13 cellular contexts compared by ENCODE assay signal in the genomic region with DNA sequence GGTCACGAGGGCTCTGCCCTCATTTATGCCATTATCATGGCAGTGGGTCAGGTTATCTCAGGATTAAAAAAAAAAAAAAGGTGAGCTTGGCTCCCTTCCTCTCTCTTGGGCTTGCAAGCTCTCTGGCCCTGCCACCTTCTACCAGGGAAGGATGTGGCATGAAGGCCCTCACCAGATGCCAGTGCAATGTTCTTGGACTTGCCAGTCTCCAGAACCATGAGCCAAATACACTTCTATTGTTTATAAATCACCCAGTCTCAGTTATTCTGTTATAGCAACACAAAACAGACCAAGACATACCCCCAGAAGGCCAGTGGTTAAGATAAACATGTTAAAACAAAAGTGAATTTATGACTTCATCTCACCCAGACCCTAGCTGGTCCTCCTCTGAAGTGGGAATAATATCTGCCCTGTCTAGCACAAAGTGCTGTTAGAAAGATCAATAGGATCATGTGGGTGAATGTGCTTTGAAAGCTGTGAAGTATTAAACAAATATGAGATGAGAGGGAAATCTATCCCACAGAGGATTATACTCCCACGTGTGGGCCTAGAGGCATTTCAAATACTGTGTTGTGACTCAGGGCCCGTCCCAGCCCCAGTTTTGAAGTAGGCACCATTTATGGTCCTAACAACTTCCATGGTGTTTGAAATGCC.
DNase-seq lines count a peak whose midpoint lies in the region; ATAC-seq and TF ChIP-seq lines count a peak whose summit lies in the region.
"Had no signal": no experiment of that assay in that cellular context is flagged by ENCODE, and none has a peak within 500 bp of the region (broad histone marks: within the 10 kb centered on the region; RNA-seq: fewer than 3 reads in every experiment).

No MANE protein-coding gene starts in this region.

- peak overlapping the region; percentile 54 for H3K27ac ChIP-seq in skeletal muscle tissue (ENCODE audit: low read depth, low read length)

- CTCF ChIA-PET in activated CD4-positive, alpha-beta T cell treated with anti-CD3 and anti-CD28 coated beads, Interleukin-2, amount 10 ng/mL, durations not matched to agents 7 days and 5 days (lab: Charles Lee), result interaction anchor here (1.0 to 6.5 kb wide), 7 partner anchors 8 to 375 kb away, joined by 3 to 91 read pairs (median 9); partner anchors contain the start of genes RAD52 and WNK1

- H3K27me3 Mint-ChIP-seq in activated CD4-positive, alpha-beta T cell treated with anti-CD3 and anti-CD28 coated beads, Interleukin-2, amount 10 ng/mL, durations not matched to agents 7 days and 5 days, result no peaks in the 10 kb centered on the region
- H3K27me3 Mint-ChIP-seq: central memory CD8-positive, alpha-beta T cell; natural killer cell treated with Interleukin-12 subunit alpha and Interleukin-12 subunit beta and Interleukin-15 and Interleukin-18, amount 100 ng/mL, for 72 hours had no signal

- H3K9ac ChIP-seq in skeletal muscle tissue (ENCODE audit: low read depth in 1 of 3, low read length in 3 of 3), result no peak overlapping the region

- H3K4me3 ChIP-seq in fibroblast of pulmonary artery (replicated peaks; ENCODE audit: low read depth, low read length), result no peak overlapping the region
- no peak overlapping the region for H3K4me3 ChIP-seq in skeletal muscle tissue (ENCODE audit: low read length in 3 of 3)

- POLR2A ChIA-PET in activated CD4-positive, alpha-beta T cell treated with anti-CD3 and anti-CD28 coated beads, Interleukin-2, amount 10 ng/mL, durations not matched to agents 7 days and 5 days (lab: Charles Lee), result interaction anchor here (0.9 kb wide), 1 partner anchor 176 kb away, joined by 3 read pairs; no protein-coding TSS in a partner anchor

- no peak for DNase-seq in activated CD4-positive, alpha-beta T cell treated with anti-CD3 and anti-CD28 coated beads, Interleukin-2, amount 10 ng/mL, durations not matched to agents 7 days and 5 days
- DNase-seq in activated CD4-positive, alpha-beta T cell treated with anti-CD3 and anti-CD28 coated beads, Interleukin-2, amount 50 U/mL, for 1 hour, result no peak
- DNase-seq in SK-MEL-5 (ENCODE audit: low read depth, low spot score) (peak; percentile 76), fibroblast of pulmonary artery (ENCODE audit: low read depth) (peak; percentile 11), NCI-H446 treated with DMSO at 0.1 percent for 48 hours (lab: John Stamatoyannopoulos, UW) (no peak)
- DNase-seq: NCI-H2081, SHP77 had no signal

- in situ Hi-C loops in SK-MEL-5 (cut with HindIII; ENCODE audit: low pct_unique_long_range_greater_than_20kb, low sequenced_read_pairs), result no loop called here

- no peak for ATAC-seq in HG02973 (IDR thresholded peaks at IDR 0.05; ENCODE audit: unreplicated experiment)
- ATAC-seq in HG03175 (IDR thresholded peaks at IDR 0.05; ENCODE audit: unreplicated experiment), result no peak
- ATAC-seq: natural killer cell treated with Interleukin-12 subunit alpha and Interleukin-12 subunit beta and Interleukin-15 and Interleukin-18, amount 100 ng/mL, for 72 hours had no signal

- peaks cover 13% of the 10 kb centered on the region for H3K36me3 Mint-ChIP-seq in activated CD4-positive, alpha-beta T cell treated with anti-CD3 and anti-CD28 coated beads, Interleukin-2, amount 10 ng/mL, durations not matched to agents 7 days and 5 days (ENCODE audit: low read depth)
- H3K36me3 Mint-ChIP-seq: natural killer cell treated with Interleukin-12 subunit alpha and Interleukin-12 subunit beta and Interleukin-15 and Interleukin-18, amount 100 ng/mL, for 72 hours had no signal

- no peak for TF ChIP-seq CTCF in fibroblast of pulmonary artery (IDR thresholded peaks at IDR 0.05; ENCODE audit: low read length, missing control alignments)

- H3K9me3 ChIP-seq in skeletal muscle tissue (ENCODE audit: control insufficient read depth in 3 of 3, low read length in 3 of 3), result no peaks in the 10 kb centered on the region

- H3K4me1 ChIP-seq in skeletal muscle tissue (ENCODE audit: control insufficient read depth in 3 of 3, insufficient read depth in 3 of 3, low read length in 3 of 3), result peaks cover 50 to 58% (median 57%) of the 10 kb centered on the region in 3 donors

- peak overlapping the region; percentile 80 for H3K27ac Mint-ChIP-seq in activated CD4-positive, alpha-beta T cell treated with anti-CD3 and anti-CD28 coated beads, Interleukin-2, amount 10 ng/mL, durations not matched to agents 7 days and 5 days

- peaks cover 4% of the 10 kb centered on the region for H3K9me3 Mint-ChIP-seq in activated CD4-positive, alpha-beta T cell treated with anti-CD3 and anti-CD28 coated beads, Interleukin-2, amount 10 ng/mL, durations not matched to agents 7 days and 5 days
- H3K9me3 Mint-ChIP-seq: central memory CD8-positive, alpha-beta T cell; natural killer cell treated with Interleukin-12 subunit alpha and Interleukin-12 subunit beta and Interleukin-15 and Interleukin-18, amount 100 ng/mL, for 72 hours had no signal

- no peaks in the 10 kb centered on the region for H3K36me3 ChIP-seq in skeletal muscle tissue (ENCODE audit: control insufficient read depth in 3 of 3, insufficient read depth in 3 of 3, low read length in 3 of 3)

- H3K4me1 Mint-ChIP-seq in activated CD4-positive, alpha-beta T cell treated with anti-CD3 and anti-CD28 coated beads, Interleukin-2, amount 10 ng/mL, durations not matched to agents 7 days and 5 days, result peaks cover 53% of the 10 kb centered on the region

- H3K4me3 Mint-ChIP-seq in activated CD4-positive, alpha-beta T cell treated with anti-CD3 and anti-CD28 coated beads, Interleukin-2, amount 10 ng/mL, durations not matched to agents 7 days and 5 days, result no peak overlapping the region
- H3K4me3 Mint-ChIP-seq: central memory CD8-positive, alpha-beta T cell; natural killer cell treated with Interleukin-12 subunit alpha and Interleukin-12 subunit beta and Interleukin-15 and Interleukin-18, amount 100 ng/mL, for 72 hours; type B pancreatic cell had no signal

- no peaks in the 10 kb centered on the region for H3K27me3 ChIP-seq in skeletal muscle tissue (ENCODE audit: control insufficient read depth in 3 of 3, insufficient read depth in 3 of 3, low read length in 3 of 3)

Comparison
In these comparisons a context has a peak if more than half of its experiments do, and no peak if none do; other contexts are left out.
1. DNase-seq: peak in SK-MEL-5 (single experiment) and fibroblast of pulmonary artery (single experiment); none in activated CD4-positive, alpha-beta T cell treated with anti-CD3 and anti-CD28 coated beads, Interleukin-2, amount 10 ng/mL, durations not matched to agents 7 days and 5 days (single experiment), activated CD4-positive, alpha-beta T cell treated with anti-CD3 and anti-CD28 coated beads, Interleukin-2, amount 50 U/mL, for 1 hour (single experiment) and NCI-H446 treated with DMSO at 0.1 percent for 48 hours (single experiment).